In genomic region chr6:72968704-72969103, GRCh38 we compare ENCODE assay signal across 18 cellular contexts.
DNase-seq lines count a peak whose midpoint lies in the region; ATAC-seq and TF ChIP-seq lines count a peak whose summit lies in the region.
"Had no signal": no experiment of that assay in that cellular context is flagged by ENCODE, and none has a peak within 500 bp of the region (broad histone marks: within the 10 kb centered on the region; RNA-seq: fewer than 3 reads in every experiment).

No MANE protein-coding gene starts in this region.

- intact Hi-C loops in psoas muscle (cut with DNase I), result no loop called here
- intact Hi-C loops in vagina (cut with DNase I), result no loop called here

- H3K4me1 ChIP-seq in psoas muscle, result peaks cover 12% of the 10 kb centered on the region
- H3K4me1 ChIP-seq in vagina, result no peaks in the 10 kb centered on the region
- H3K4me1 ChIP-seq: upper lobe of left lung had no signal

- no peaks in the 10 kb centered on the region for H3K36me3 ChIP-seq in psoas muscle (ENCODE audit: insufficient read depth in 1 of 2, low read depth in 1 of 2)
- no peaks in the 10 kb centered on the region for H3K36me3 ChIP-seq in vagina
- H3K36me3 ChIP-seq: neutrophil, upper lobe of left lung had no signal

- ATAC-seq in psoas muscle (peak; percentile 95 to 97 (median 95)), HG02763 (IDR thresholded peaks at IDR 0.05; ENCODE audit: unreplicated experiment) (no peak)
- ATAC-seq: activated CD8-positive, alpha-beta T cell treated with anti-CD3 and anti-CD28 coated beads for 36 hours; sciatic nerve had no signal

- H3K27ac ChIP-seq in psoas muscle (peak overlapping the region; percentile 79), coronary artery (no peak overlapping the region), vagina (no peak overlapping the region)
- H3K27ac ChIP-seq: neutrophil, upper lobe of left lung had no signal

- TF ChIP-seq CTCF in astrocyte of the spinal cord (IDR thresholded peaks at IDR 0.05; ENCODE audit: low read depth, low read length) (no peak), psoas muscle (IDR thresholded peaks at IDR 0.05) (no peak), coronary artery (IDR thresholded peaks at IDR 0.05) (no peak), vagina (IDR thresholded peaks at IDR 0.05) (no peak)

- no peaks in the 10 kb centered on the region for H3K9me3 ChIP-seq in psoas muscle
- H3K9me3 ChIP-seq in vagina, result no peaks in the 10 kb centered on the region
- H3K9me3 ChIP-seq: neutrophil, upper lobe of left lung had no signal

- no peaks in the 10 kb centered on the region for H3K27me3 ChIP-seq in psoas muscle (ENCODE audit: insufficient read depth in 3 of 3, low read length in 2 of 3)
- H3K27me3 ChIP-seq in vagina, result no peaks in the 10 kb centered on the region
- H3K27me3 ChIP-seq: neutrophil, upper lobe of left lung had no signal

- H3K4me3 ChIP-seq in astrocyte of the spinal cord (ENCODE audit: low read depth, low read length) (no peak overlapping the region), psoas muscle (no peak overlapping the region), coronary artery (no peak overlapping the region), vagina (no peak overlapping the region)
- H3K4me3 ChIP-seq: upper lobe of left lung had no signal

- 46 to 52% (median 47%) methylated on average over 1 of the region's 1 CpG for WGBS in psoas muscle, 3 donors

- no peak for TF ChIP-seq POLR2A in vagina (IDR thresholded peaks at IDR 0.05)

- in situ Hi-C loops in astrocyte of the spinal cord (cut with HindIII; ENCODE audit: low sequenced_read_pairs), result no loop called here

- DNase-seq in NCI-H1105 treated with DMSO at 0.1 percent for 48 hours (lab: John Stamatoyannopoulos, UW), result peak; percentile 53
- no peak for DNase-seq in NCI-H1105 (lab: John Stamatoyannopoulos, UW)
- DNase-seq in NCI-H345 (lab: John Stamatoyannopoulos, UW), result peak; percentile 8
- peak; percentile 40 for DNase-seq in astrocyte of the spinal cord (ENCODE audit: low read depth, low spot score)
- no peak for DNase-seq in psoas muscle
- DNase-seq in coronary artery (ENCODE audit: low spot score), result no peak
- DNase-seq in vagina (ENCODE audit: extremely low spot score in 2 of 2), result no peak
- DNase-seq: activated CD8-positive, alpha-beta T cell treated with anti-CD3 and anti-CD28 coated beads for 36 hours; amygdala; CD8-positive, alpha-beta memory T cell; GF-D8; NCI-H1417 treated with DMSO at 0.1 percent for 48 hours; NCI-H69; stimulated activated CD4-positive, alpha-beta T cell treated with anti-CD3 and anti-CD28 coated beads, Interleukin-4, amount 100 ng/mL, for 1 hour; upper lobe of left lung had no signal

Comparison
In these comparisons a context has a peak if more than half of its experiments do, and no peak if none do; other contexts are left out.
1. DNase-seq: peak in NCI-H1105 treated with DMSO at 0.1 percent for 48 hours (single experiment), NCI-H345 (single experiment) and astrocyte of the spinal cord (single experiment); none in NCI-H1105 (single experiment), psoas muscle (0 of 2), coronary artery (single experiment) and vagina (0 of 2).